In genomic region chr20:21706345-21707195, GRCh38 we compare ENCODE assay signal across 24 cellular contexts. TPM values are rescaled to one million over a fixed set of nuclear protein-coding genes. Genes with fewer than 3 reads are reported as not detected.
DNase-seq lines count a peak whose midpoint lies in the region; ATAC-seq and TF ChIP-seq lines count a peak whose summit lies in the region.
"Had no signal": no experiment of that assay in that cellular context is flagged by ENCODE, and none has a peak within 500 bp of the region (broad histone marks: within the 10 kb centered on the region; RNA-seq: fewer than 3 reads in every experiment).

No MANE protein-coding gene starts in this region.

- H3K27me3 Mint-ChIP-seq in endodermal cell (ENCODE audit: insufficient read depth) = peaks cover 98% of the 10 kb centered on the region
- H3K27me3 Mint-ChIP-seq in neural progenitor cell (ENCODE audit: insufficient read depth, low read depth) = peaks cover 90% of the 10 kb centered on the region

- H3K4me1 Mint-ChIP-seq in endodermal cell (peaks cover 26% of the 10 kb centered on the region), neural progenitor cell (peaks cover 7% of the 10 kb centered on the region)

- intact Hi-C loops in left ventricle myocardium inferior (cut with micrococcal nuclease) = no loop called here
- intact Hi-C loops in left ventricle myocardium superior (cut with micrococcal nuclease) = no loop called here

- H3K4me3 Mint-ChIP-seq in endodermal cell (peak overlapping the region; percentile 43), neural progenitor cell (no peak overlapping the region)

- H3F3A ChIP-seq in neural progenitor cell (ENCODE audit: low read depth) = peaks cover 7% of the 10 kb centered on the region

- 4 to 5% methylated on average over 27 to 73 of the region's 73 CpGs for WGBS in endodermal cell (ENCODE audit: insufficient coverage in 1 of 2, insufficient read length in 1 of 2), 2 experiments

- H3K9me3 Mint-ChIP-seq in endodermal cell (no peaks in the 10 kb centered on the region), neural progenitor cell (peaks cover 3% of the 10 kb centered on the region)
- H3K9me3 Mint-ChIP-seq: activated T-helper 2 cell treated with anti-CD3 and anti-CD28 coated beads, Interferon-gamma antibody, Interleukin-2, Interleukin-4, amounts not matched to agents 10 μg/mL and 5 μg/mL and 100 μg/mL, durations not matched to agents 14 hours and 24 hours and 36 hours had no signal

- H2AFZ ChIP-seq in neural progenitor cell (replicated peaks) = no peak overlapping the region

- H3K27me3 ChIP-seq in left ventricle myocardium inferior (ENCODE audit: low read depth) = peaks cover 98% of the 10 kb centered on the region
- H3K27me3 ChIP-seq in endodermal cell (ENCODE audit: control insufficient read depth, insufficient read depth, low read length, poor library complexity, severe bottlenecking) = peaks cover 100% of the 10 kb centered on the region
- peaks cover 100% of the 10 kb centered on the region for H3K27me3 ChIP-seq in neural progenitor cell

- H3K4me2 ChIP-seq in neural progenitor cell = peak overlapping the region; percentile 76

- H3K36me3 Mint-ChIP-seq in endodermal cell (ENCODE audit: low read depth) (no peaks in the 10 kb centered on the region), neural progenitor cell (no peaks in the 10 kb centered on the region)
- H3K36me3 Mint-ChIP-seq: CD4-positive, CD25-positive, alpha-beta regulatory T cell had no signal

- H4K20me1 ChIP-seq in neural progenitor cell (ENCODE audit: low read depth) = peaks cover 92% of the 10 kb centered on the region

- TF ChIP-seq CTCF in left ventricle myocardium inferior (IDR thresholded peaks at IDR 0.05; ENCODE audit: borderline replicate concordance) (no peak), endodermal cell (conservative IDR thresholded peaks at IDR 0.05) (no peak), neural progenitor cell (IDR thresholded peaks at IDR 0.05) (no peak)

- no peaks in the 10 kb centered on the region for H3K9me3 ChIP-seq in left ventricle myocardium inferior (replicated peaks)
- no peaks in the 10 kb centered on the region for H3K9me3 ChIP-seq in endodermal cell (ENCODE audit: control insufficient read depth, low read length)
- H3K9me3 ChIP-seq in neural progenitor cell (ENCODE audit: low read depth) = no peaks in the 10 kb centered on the region
- H3K9me3 ChIP-seq: thoracic aorta had no signal

- no peak overlapping the region for H3K9ac ChIP-seq in endodermal cell (ENCODE audit: extremely low read depth, low read length, poor library complexity, severe bottlenecking)
- no peak overlapping the region for H3K9ac ChIP-seq in neural progenitor cell

- no peaks in the 10 kb centered on the region for H3K79me2 ChIP-seq in neural progenitor cell (ENCODE audit: low read depth)

- H3K27ac ChIP-seq in left ventricle myocardium inferior (replicated peaks) = no peak overlapping the region
- H3K27ac ChIP-seq in endodermal cell (ENCODE audit: low read depth, low read length) = no peak overlapping the region
- H3K27ac ChIP-seq in neural progenitor cell = no peak overlapping the region
- H3K27ac ChIP-seq: dorsolateral prefrontal cortex, HL-60, thoracic aorta, WERI-Rb-1 had no signal

- no peak for ATAC-seq in left ventricle myocardium superior
- no peak for ATAC-seq in HG03520 (IDR thresholded peaks at IDR 0.05; ENCODE audit: unreplicated experiment)
- no peak for ATAC-seq in HG02970 (IDR thresholded peaks at IDR 0.05; ENCODE audit: low FRiP score, unreplicated experiment)
- no peak for ATAC-seq in GM18858 (IDR thresholded peaks at IDR 0.05; ENCODE audit: unreplicated experiment)

- H3K27ac Mint-ChIP-seq in endodermal cell (no peak overlapping the region), neural progenitor cell (no peak overlapping the region)
- H3K27ac Mint-ChIP-seq: activated T-helper 2 cell treated with anti-CD3 and anti-CD28 coated beads, Interferon-gamma antibody, Interleukin-2, Interleukin-4, amounts not matched to agents 10 μg/mL and 5 μg/mL and 100 μg/mL, durations not matched to agents 14 hours and 24 hours and 36 hours had no signal

- no peaks in the 10 kb centered on the region for H3K36me3 ChIP-seq in left ventricle myocardium inferior
- no peaks in the 10 kb centered on the region for H3K36me3 ChIP-seq in endodermal cell (ENCODE audit: control insufficient read depth, insufficient read depth, low read length)
- no peaks in the 10 kb centered on the region for H3K36me3 ChIP-seq in neural progenitor cell
- H3K36me3 ChIP-seq: thoracic aorta, WERI-Rb-1 had no signal

- DNase-seq in left ventricle myocardium inferior (no peak), left ventricle myocardium superior (no peak), endodermal cell (peak; percentile 75), neural progenitor cell (ENCODE audit: low spot score) (peak; percentile 58), NCI-H69 (lab: John Stamatoyannopoulos, UW) (no peak)
- DNase-seq: CD4-positive, CD25-positive, alpha-beta regulatory T cell; DMS79; dorsolateral prefrontal cortex; KBM-7; NCI-H2081 treated with DMSO at 0.1 percent for 48 hours; OCI-M1; SHP77 treated with DMSO at 0.1 percent for 48 hours; T-helper 1 cell; WERI-Rb-1 had no signal

- peaks cover 29% of the 10 kb centered on the region for H3K4me1 ChIP-seq in left ventricle myocardium inferior
- peaks cover 15% of the 10 kb centered on the region for H3K4me1 ChIP-seq in endodermal cell (ENCODE audit: control insufficient read depth, insufficient read depth, low read length)
- peaks cover 8% of the 10 kb centered on the region for H3K4me1 ChIP-seq in neural progenitor cell

- H3K4me3 ChIP-seq in left ventricle myocardium inferior (peak overlapping the region; percentile 46), endodermal cell (ENCODE audit: low read length) (peak overlapping the region; percentile 77), neural progenitor cell (peak overlapping the region; percentile 32)
- H3K4me3 ChIP-seq: lung, thoracic aorta had no signal

RNA-seq across cellular contexts. Expression of gene PAX1, which starts 1.1 kb away (rescaled TPM):
- total RNA-seq in left ventricle myocardium inferior (not detected), left ventricle myocardium superior (not detected), endodermal cell (not detected), neural progenitor cell (ENCODE audit: low replicate concordance) (not detected in 2 replicates)
- polyA plus RNA-seq in endodermal cell (2013, experiment 1 of 2) = 1.7 TPM
- polyA plus RNA-seq in endodermal cell (2013, experiment 2 of 2) = 3.2 TPM
- total RNA-seq: activated CD8-positive, alpha-beta memory T cell treated with anti-CD3 and anti-CD28 coated beads for 36 hours; activated T-helper 2 cell treated with anti-CD3 and anti-CD28 coated beads, Interferon-gamma antibody, Interleukin-2, Interleukin-4, amounts not matched to agents 10 μg/mL and 5 μg/mL and 100 μg/mL, durations not matched to agents 14 hours and 24 hours and 36 hours; CD4-positive, CD25-positive, alpha-beta regulatory T cell; myocyte; pulmonary artery endothelial cell; thoracic aorta had no signal
- polyA plus RNA-seq: CD4-positive, CD25-positive, alpha-beta regulatory T cell had no signal

Comparison
In these comparisons a context has a peak if more than half of its experiments do, and no peak if none do; other contexts are left out.
1. DNase-seq: peak in endodermal cell (single experiment) and neural progenitor cell (single experiment); none in left ventricle myocardium inferior (single experiment), left ventricle myocardium superior (single experiment) and NCI-H69 (single experiment).
2. Peak in every context shown above with its lines, with median percentiles within 50 percentile points of each other: H3K4me3 ChIP-seq.